In the genomic region with DNA sequence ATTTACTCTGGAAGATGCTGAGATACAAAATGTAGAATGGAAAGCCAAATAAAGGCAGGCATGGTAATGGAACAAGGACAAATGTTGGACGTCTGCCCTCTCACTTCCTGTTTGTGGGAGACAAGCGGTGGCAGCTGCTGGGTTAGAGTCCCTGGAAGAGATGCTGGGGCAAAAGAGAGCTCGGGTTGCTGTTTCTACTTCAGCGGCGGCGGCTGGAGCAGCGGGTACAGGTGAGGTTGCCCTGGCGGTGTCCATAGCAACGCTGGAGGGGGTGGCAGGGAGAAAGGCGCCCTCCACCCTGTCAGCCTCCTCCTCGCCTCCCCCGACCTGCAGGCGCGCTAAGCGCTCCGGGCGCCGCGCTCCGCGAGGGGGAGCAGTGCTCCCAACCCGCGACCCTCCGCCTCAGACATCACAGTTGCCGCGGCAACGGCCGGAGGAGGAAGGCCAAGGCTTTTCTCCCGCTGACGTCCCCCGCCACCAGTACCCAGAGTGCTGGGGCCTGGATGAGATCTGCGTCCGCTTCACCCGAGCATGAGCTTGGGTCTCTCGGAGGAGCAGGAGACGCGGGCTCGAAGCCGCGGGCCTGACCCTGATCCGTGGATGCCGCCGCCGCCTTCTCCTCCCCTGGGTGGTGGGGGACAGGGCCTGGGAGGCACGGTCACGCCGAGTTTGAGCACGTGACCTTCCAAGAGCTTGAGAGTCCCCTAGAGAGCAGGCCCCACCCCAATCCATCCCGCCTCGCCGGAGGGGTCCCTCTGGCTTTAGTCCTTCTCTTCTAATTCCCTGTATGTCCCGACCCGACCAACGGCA, we compare ENCODE assay signal across 8 cellular contexts.
DNase-seq lines count a peak whose midpoint lies in the region; ATAC-seq, FAIRE-seq and TF ChIP-seq lines count a peak whose summit lies in the region.

No MANE protein-coding gene starts in this region.

- no peaks in the 10 kb centered on the region for H3K9me3 Mint-ChIP-seq in astrocyte (ENCODE audit: unreplicated experiment)

- no peak overlapping the region for H3K27ac ChIP-seq in astrocyte (ENCODE audit: low read depth, low read length)

- H3K4me1 ChIP-seq in astrocyte (ENCODE audit: insufficient read depth, low read length) (no peaks in the 10 kb centered on the region), skeletal muscle satellite cell (ENCODE audit: control insufficient read depth, insufficient read depth, low read length) (peaks cover 7% of the 10 kb centered on the region)

- H2AFZ ChIP-seq in astrocyte (ENCODE audit: low read depth, low read length): peak overlapping the region; percentile 94

- H3K79me2 ChIP-seq in astrocyte (ENCODE audit: insufficient read depth, low read length): no peaks in the 10 kb centered on the region

- in situ Hi-C loops in ACHN (cut with HindIII; ENCODE audit: low pct_ligation_motif_present, low pct_unique_long_range_greater_than_20kb, low sequenced_read_pairs): no loop called here

- peak; percentile 14 for TF ChIP-seq CTCF in astrocyte (IDR thresholded peaks at IDR 0.05; ENCODE audit: insufficient read depth, low read depth, low read length)

- H3K4me2 ChIP-seq in astrocyte (ENCODE audit: low read length) (peak overlapping the region; percentile 90), skeletal muscle satellite cell (ENCODE audit: low read length) (peak overlapping the region; percentile 82)

- no peaks in the 10 kb centered on the region for H3K4me1 Mint-ChIP-seq in astrocyte (ENCODE audit: low read depth, unreplicated experiment)

- no peak for FAIRE-seq in astrocyte (lab: Jason Lieb, UNC)

- no peaks in the 10 kb centered on the region for H3K9me3 ChIP-seq in astrocyte (ENCODE audit: insufficient read depth, low read depth, low read length)
- H3K9me3 ChIP-seq in skeletal muscle satellite cell (replicated peaks; ENCODE audit: low read length): no peaks in the 10 kb centered on the region

- peaks cover 7% of the 10 kb centered on the region for H3K27me3 Mint-ChIP-seq in astrocyte (ENCODE audit: low read depth, unreplicated experiment)

- ATAC-seq in HG02588 (IDR thresholded peaks at IDR 0.05; ENCODE audit: unreplicated experiment): no peak

- no peaks in the 10 kb centered on the region for H3K36me3 ChIP-seq in astrocyte (ENCODE audit: insufficient read depth, low read length)
- H3K36me3 ChIP-seq in skeletal muscle satellite cell (ENCODE audit: insufficient read depth, low read length): no peaks in the 10 kb centered on the region

- DNase-seq in ELF-1 (ENCODE audit: low read depth, low spot score): peak; percentile 90
- DNase-seq in NCI-H1436 (lab: John Stamatoyannopoulos, UW): peak; percentile 92
- DNase-seq in astrocyte (ENCODE audit: low read depth): peak; percentile 29
- no peak for DNase-seq in stimulated activated CD4-positive, alpha-beta T cell treated with anti-CD3 and anti-CD28 coated beads, Interleukin-4, amount 100 ng/mL, for 24 hours
- no peak for DNase-seq in ACHN

- peak overlapping the region; percentile 61 for H3K9ac ChIP-seq in astrocyte (ENCODE audit: low read length)
- peak overlapping the region; percentile 44 for H3K9ac ChIP-seq in skeletal muscle satellite cell (ENCODE audit: low read depth, low read length)

- H3K36me3 Mint-ChIP-seq in astrocyte (ENCODE audit: low read depth, unreplicated experiment): no peaks in the 10 kb centered on the region

- H3K4me3 Mint-ChIP-seq in astrocyte (ENCODE audit: unreplicated experiment): peak overlapping the region; percentile 78

- H3K4me3 ChIP-seq in astrocyte (ENCODE audit: insufficient read depth, low read depth, low read length) (peak overlapping the region; percentile 64), iPS-11a (ENCODE audit: low read depth, low read length) (peak overlapping the region; percentile 56), skeletal muscle satellite cell (ENCODE audit: low read length) (peak overlapping the region; percentile 69)

- H3K27ac Mint-ChIP-seq in astrocyte (ENCODE audit: unreplicated experiment): peak overlapping the region; percentile 49

- H3K27me3 ChIP-seq in astrocyte (ENCODE audit: insufficient read depth, low read length) (no peaks in the 10 kb centered on the region), skeletal muscle satellite cell (ENCODE audit: control insufficient read depth, insufficient read depth, low read length) (peaks cover 5% of the 10 kb centered on the region)

- H4K20me1 ChIP-seq in astrocyte (ENCODE audit: insufficient read depth, low read length): no peaks in the 10 kb centered on the region

Comparison
In these comparisons a context has a peak if more than half of its experiments do, and no peak if none do; other contexts are left out.
1. DNase-seq: peak in ELF-1 (single experiment), NCI-H1436 (single experiment) and astrocyte (single experiment); none in stimulated activated CD4-positive, alpha-beta T cell treated with anti-CD3 and anti-CD28 coated beads, Interleukin-4, amount 100 ng/mL, for 24 hours (single experiment) and ACHN (single experiment).
2. Peak in every context shown above with its lines, with median percentiles within 50 percentile points of each other: H3K4me3 ChIP-seq.